8 cellular contexts compared by ENCODE assay signal in the genomic region with DNA sequence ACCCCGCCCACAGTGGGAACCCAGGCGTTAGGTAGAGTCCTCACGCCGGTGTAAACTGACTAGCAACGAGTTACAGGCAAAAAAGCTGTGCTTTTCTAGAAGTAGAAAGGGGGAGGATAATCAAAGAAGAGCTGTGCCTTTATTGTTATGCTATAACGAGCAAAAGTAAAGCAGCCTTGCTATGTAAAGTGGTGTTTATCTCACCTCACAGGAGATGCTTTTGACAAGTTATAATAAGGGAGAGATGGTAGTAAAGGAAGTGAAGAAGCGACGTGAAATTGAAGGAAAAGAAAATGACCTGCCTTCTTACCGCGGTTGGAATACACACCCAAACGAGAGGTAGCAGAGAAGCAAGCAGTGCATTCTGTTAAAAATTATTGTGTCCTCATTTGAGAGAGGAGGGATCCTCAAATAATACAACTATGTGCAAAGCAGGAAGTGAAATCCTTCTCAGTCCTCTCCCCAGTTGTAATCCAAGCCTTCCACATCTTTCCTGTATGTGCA. TPM values are rescaled to one million over a fixed set of nuclear protein-coding genes. Genes with fewer than 3 reads are reported as not detected.
DNase-seq lines count a peak whose midpoint lies in the region; ATAC-seq and TF ChIP-seq lines count a peak whose summit lies in the region.

No MANE protein-coding gene starts in this region.

- peak overlapping the region; percentile 100 for H3K4me3 Mint-ChIP-seq in glutamatergic neuron (ENCODE audit: unreplicated experiment)
- peak overlapping the region; percentile 90 for H3K4me3 Mint-ChIP-seq in stimulated activated effector memory CD8-positive, alpha-beta T cell treated with anti-CD3 and anti-CD28 coated beads, Interleukin-12 subunit alpha, Interleukin-12 subunit beta, amount 100 ng/mL, for 72 hours

- peak; percentile 35 for DNase-seq in GM10266 (ENCODE audit: extremely low spot score)
- no peak for DNase-seq in WERI-Rb-1
- no peak for DNase-seq in glutamatergic neuron
- no peak for DNase-seq in stimulated activated effector memory CD8-positive, alpha-beta T cell treated with anti-CD3 and anti-CD28 coated beads, Interleukin-12 subunit alpha, Interleukin-12 subunit beta, amount 100 ng/mL, for 72 hours (ENCODE audit: low spot score in 2 of 2)
- DNase-seq in GM20000 (ENCODE audit: low spot score) = no peak
- DNase-seq in G401 (ENCODE audit: low spot score) = no peak
- DNase-seq in AML-193 (lab: John Stamatoyannopoulos, UW) = no peak

- peaks cover 4% of the 10 kb centered on the region for H3K9me3 Mint-ChIP-seq in glutamatergic neuron (ENCODE audit: unreplicated experiment)
- no peaks in the 10 kb centered on the region for H3K9me3 Mint-ChIP-seq in stimulated activated effector memory CD8-positive, alpha-beta T cell treated with anti-CD3 and anti-CD28 coated beads, Interleukin-12 subunit alpha, Interleukin-12 subunit beta, amount 100 ng/mL, for 72 hours

- TF ChIP-seq CTCF in GM10266 (IDR thresholded peaks at IDR 0.05; ENCODE audit: control insufficient read depth, insufficient read depth, low read depth, missing control alignments) = no peak
- no peak for TF ChIP-seq CTCF in WERI-Rb-1 (IDR thresholded peaks at IDR 0.05; ENCODE audit: low read depth, low read length)
- no peak for TF ChIP-seq CTCF in glutamatergic neuron (IDR thresholded peaks at IDR 0.05; ENCODE audit: partially characterized antibody, unreplicated experiment)
- TF ChIP-seq CTCF in GM20000 (IDR thresholded peaks at IDR 0.05; ENCODE audit: extremely low read depth, missing control alignments) = no peak

- H3K4me3 ChIP-seq in WERI-Rb-1 (ENCODE audit: low read depth, low read length) = peak overlapping the region; percentile 100

- H3K4me1 Mint-ChIP-seq in glutamatergic neuron (ENCODE audit: low read depth, unreplicated experiment) = peaks cover 4% of the 10 kb centered on the region
- peaks cover 65% of the 10 kb centered on the region for H3K4me1 Mint-ChIP-seq in stimulated activated effector memory CD8-positive, alpha-beta T cell treated with anti-CD3 and anti-CD28 coated beads, Interleukin-12 subunit alpha, Interleukin-12 subunit beta, amount 100 ng/mL, for 72 hours

- H3K27me3 ChIP-seq in WERI-Rb-1 (ENCODE audit: insufficient read depth, low read depth, severe bottlenecking) = no peaks in the 10 kb centered on the region

- H3K36me3 ChIP-seq in WERI-Rb-1 = peaks cover 17% of the 10 kb centered on the region

- H3K27me3 Mint-ChIP-seq in glutamatergic neuron (ENCODE audit: unreplicated experiment) = peaks cover 2% of the 10 kb centered on the region

- ATAC-seq in HG02840 (IDR thresholded peaks at IDR 0.05; ENCODE audit: low FRiP score, unreplicated experiment) = peak; percentile 30
- ATAC-seq in stimulated activated effector memory CD8-positive, alpha-beta T cell treated with anti-CD3 and anti-CD28 coated beads, Interleukin-12 subunit alpha, Interleukin-12 subunit beta, amount 100 ng/mL, for 72 hours = peak; percentile 63

- H3K27ac Mint-ChIP-seq in glutamatergic neuron (ENCODE audit: unreplicated experiment) = peak overlapping the region; percentile 100
- peak overlapping the region; percentile 97 for H3K27ac Mint-ChIP-seq in stimulated activated effector memory CD8-positive, alpha-beta T cell treated with anti-CD3 and anti-CD28 coated beads, Interleukin-12 subunit alpha, Interleukin-12 subunit beta, amount 100 ng/mL, for 72 hours

- H3K36me3 Mint-ChIP-seq in glutamatergic neuron (ENCODE audit: unreplicated experiment) = no peaks in the 10 kb centered on the region
- H3K36me3 Mint-ChIP-seq in stimulated activated effector memory CD8-positive, alpha-beta T cell treated with anti-CD3 and anti-CD28 coated beads, Interleukin-12 subunit alpha, Interleukin-12 subunit beta, amount 100 ng/mL, for 72 hours = peaks cover 75% of the 10 kb centered on the region

- in situ Hi-C loops in G401 (cut with HindIII; ENCODE audit: low sequenced_read_pairs) = no loop called here

- no peaks in the 10 kb centered on the region for H3K9me3 ChIP-seq in WERI-Rb-1 (ENCODE audit: severe bottlenecking)

- H3K27ac ChIP-seq in WERI-Rb-1 = peak overlapping the region; percentile 86

RNA-seq across cellular contexts. Expression of gene TANK, which starts 0.9 kb away (rescaled TPM):
- total RNA-seq in glutamatergic neuron (ENCODE audit: unreplicated experiment) = 45.9 TPM
- total RNA-seq in G401 (2014; rRNA removed; shearing (Covaris generic)) = 41.4 and 54.0 TPM in 2 replicates
